Comparison of ENCODE assay signal across 8 cellular contexts in the genomic region with DNA sequence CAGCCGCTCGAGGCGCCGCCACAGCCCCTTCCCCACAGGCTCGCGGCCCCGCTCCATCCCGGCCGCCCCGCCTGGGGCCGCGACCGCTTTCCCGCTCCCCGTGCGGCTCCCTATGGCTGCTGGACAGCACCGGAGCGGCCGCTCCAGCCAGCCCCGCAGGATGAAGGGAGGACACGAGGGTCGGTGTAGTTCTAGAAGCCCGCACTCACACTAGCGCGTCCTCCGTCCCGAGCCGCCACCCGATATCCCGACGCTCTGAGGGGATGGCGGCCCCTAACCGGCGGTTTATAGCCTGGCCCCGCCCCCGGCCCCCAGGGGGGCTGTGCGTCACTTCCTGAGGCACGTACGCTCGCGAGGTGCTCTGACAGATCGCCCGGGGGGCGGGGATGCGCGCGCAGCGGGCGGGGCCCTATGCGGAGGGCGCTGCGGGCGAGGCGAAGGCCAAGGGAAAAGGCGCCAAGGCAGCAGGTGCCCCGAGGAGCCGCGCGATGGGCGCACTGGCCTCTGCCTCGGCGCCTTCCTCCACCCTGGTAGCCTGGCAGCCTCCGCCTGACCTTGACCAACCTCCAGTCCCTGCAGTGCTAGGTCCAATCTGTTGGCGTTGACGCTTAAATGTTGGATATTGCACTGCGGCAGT. TPM values are rescaled to one million over a fixed set of nuclear protein-coding genes. Genes with fewer than 3 reads are reported as not detected.
DNase-seq lines count a peak whose midpoint lies in the region; ATAC-seq, FAIRE-seq and TF ChIP-seq lines count a peak whose summit lies in the region.

Gene TFRC (minus strand): TSS at position 257 of the 637 bp plus-strand sequence. CDS start 4,991 bp downstream, outside the sequence.

- no peak for FAIRE-seq in H1 (lab: Jason Lieb, UNC)

- H2AFZ ChIP-seq in H1 (ENCODE audit: low read length), result peak within 1 kb of the TSS; percentile 79; the same call in 1 of the 2 replicates

- H3K79me1 ChIP-seq in H1 (ENCODE audit: low read depth, low read length) (no peaks in the 10 kb centered on the region; the same call in 1 of the 2 replicates), mesendoderm (ENCODE audit: low read length) (peaks cover 5% of the 10 kb centered on the region)

- TF ChIP-seq CTCF in Caco-2 (IDR thresholded peaks at IDR 0.05; ENCODE audit: insufficient read depth in 1 of 2, low read depth in 1 of 2, low read length in 1 of 2, severe bottlenecking in 1 of 2, unreplicated experiment in 1 of 2) (no peak), H1 (IDR thresholded peaks at IDR 0.05; ENCODE audit: control extremely low read depth in 1 of 3, insufficient read depth in 1 of 3, low read depth in 1 of 3, low read length in 3 of 3) (no peak)

- peak within 1 kb of the TSS; percentile 43 to 85 for H3K4me2 ChIP-seq in H1 (ENCODE audit: insufficient read depth in 1 of 2, low read depth in 2 of 2, low read length in 2 of 2)
- H3K4me2 ChIP-seq in mesendoderm (ENCODE audit: low read length), result peak within 1 kb of the TSS; percentile 98

- H3K23ac ChIP-seq in H1 (ENCODE audit: insufficient read length), result no peak within 1 kb of the TSS
- H3K23ac ChIP-seq in mesendoderm (ENCODE audit: low read length), result peak within 1 kb of the TSS; percentile 89

- DNase-seq in Caco-2, result peak; percentile 95 to 96
- peak; percentile 95 for DNase-seq in NT2/D1 (ENCODE audit: low read depth, low spot score)
- DNase-seq in activated CD8-positive, alpha-beta memory T cell treated with anti-CD3 and anti-CD28 coated beads, Interleukin-2, amount 10 ng/mL, durations not matched to agents 7 days and 5 days, result peak; percentile 96
- DNase-seq in H1 (ENCODE audit: low read depth in 1 of 2, low spot score in 2 of 2), result peak; percentile 82 to 98
- peak; percentile 96 for DNase-seq in mesendoderm
- DNase-seq in stimulated activated CD8-positive, alpha-beta memory T cell treated with anti-CD3 and anti-CD28 coated beads, Interleukin-12 subunit alpha, Interleukin-12 subunit beta, amount 100 ng/mL, for 4 hours (ENCODE audit: low read depth), result peak; percentile 92

- H3K14ac ChIP-seq in H1 (ENCODE audit: insufficient read length), result no peak within 1 kb of the TSS

- H3K4me3 Mint-ChIP-seq in Caco-2 (ENCODE audit: unreplicated experiment), result peak within 1 kb of the TSS; percentile 99
- H3K4me3 Mint-ChIP-seq in activated CD8-positive, alpha-beta memory T cell treated with anti-CD3 and anti-CD28 coated beads, Interleukin-2, amount 10 ng/mL, durations not matched to agents 7 days and 5 days, result peak within 1 kb of the TSS; percentile 100

- no peak for TF ChIP-seq EP300 in H1 (IDR thresholded peaks at IDR 0.05; ENCODE audit: borderline replicate concordance in 1 of 2, low read depth in 2 of 2, low read length in 2 of 2)

- no peak within 1 kb of the TSS for H2BK20ac ChIP-seq in H1 (ENCODE audit: low read length)

- peak; percentile 99 for TF ChIP-seq POLR2A in H1 (IDR thresholded peaks at IDR 0.05; ENCODE audit: control extremely low read depth in 1 of 2, low read depth in 2 of 2, low read length in 2 of 2)

- H4K91ac ChIP-seq in H1 (replicated peaks; ENCODE audit: insufficient read length, low read length), result peak within 1 kb of the TSS; percentile 58

- peaks cover 3 to 14% of the 10 kb centered on the region in 2 experiments for H4K20me1 ChIP-seq in H1 (replicated peaks in 1 of 2; ENCODE audit: control insufficient read depth in 1 of 2, insufficient read depth in 2 of 2, low read length in 2 of 2)

- peaks cover 2% of the 10 kb centered on the region for H3K23me2 ChIP-seq in H1 (ENCODE audit: low read depth, low read length)

- H3K9ac ChIP-seq in HUES48 (ENCODE audit: low read depth, low read length) (peak within 1 kb of the TSS; percentile 95), NT2/D1 (ENCODE audit: insufficient read length, low read depth) (peak within 1 kb of the TSS; percentile 100), H1 (replicated peaks in 1 of 4; ENCODE audit: extremely low read depth in 1 of 4, low read depth in 3 of 4, low read length in 3 of 4) (peak within 1 kb of the TSS; percentile 67 to 89 (median 84)), mesendoderm (ENCODE audit: low read length) (peak within 1 kb of the TSS; percentile 94)

- peak within 1 kb of the TSS; percentile 97 for H2BK5ac ChIP-seq in H1 (ENCODE audit: low read depth, low read length)
- H2BK5ac ChIP-seq in mesendoderm (ENCODE audit: low read length), result peak within 1 kb of the TSS; percentile 69

- WGBS in H1 (ENCODE audit: extremely low coverage in 1 of 2, insufficient coverage in 1 of 2, insufficient read length in 1 of 2, insufficient replicate concordance in 2 of 2, low coverage in 1 of 2, low lambda C conversion rate in 2 of 2, missing lambda C conversion rate in 1 of 2), 2 experiments, result 5% methylated on average over 20 of the region's 66 CpGs; no CpG with 5 or more reads in 1 of the 2 experiments
- whole genome bisulfite sequencing in mesendoderm (ENCODE audit: extremely low coverage, insufficient coverage, low lambda C conversion rate), result no CpG with 5 or more reads among the region's 66 CpGs

- H3K27me3 ChIP-seq in Caco-2 (replicated peaks; ENCODE audit: control insufficient read depth, insufficient read depth, low read length), result no peaks in the 10 kb centered on the region
- H3K27me3 ChIP-seq in HUES48 (ENCODE audit: control insufficient read depth, insufficient read depth, low read length), result no peaks in the 10 kb centered on the region
- H3K27me3 ChIP-seq in NT2/D1 (ENCODE audit: insufficient read depth, insufficient read length), result peaks cover 8% of the 10 kb centered on the region
- no peaks in the 10 kb centered on the region; a peak in 1 of 7 replicates for H3K27me3 ChIP-seq in H1 (replicated peaks in 1 of 4; ENCODE audit: control insufficient read depth in 3 of 4, extremely low read depth in 1 of 4, insufficient read depth in 3 of 4, low read length in 3 of 4)
- H3K27me3 ChIP-seq in mesendoderm (ENCODE audit: insufficient read depth, low read length, poor library complexity), result no peaks in the 10 kb centered on the region

- H3K36me3 ChIP-seq in Caco-2 (ENCODE audit: control insufficient read depth, insufficient read depth, low read length) (no peaks in the 10 kb centered on the region), HUES48 (ENCODE audit: control insufficient read depth, insufficient read depth, low read length) (peaks cover 2% of the 10 kb centered on the region), NT2/D1 (ENCODE audit: insufficient read depth, insufficient read length, low read length) (peaks cover 22% of the 10 kb centered on the region), H1 (ENCODE audit: control insufficient read depth in 2 of 4, insufficient read depth in 4 of 4, low read length in 3 of 4) (no peaks in the 10 kb centered on the region; a peak in 1 of 8 replicates), mesendoderm (ENCODE audit: control insufficient read depth, insufficient read depth, low read length) (no peaks in the 10 kb centered on the region)

- H4K5ac ChIP-seq in H1 (ENCODE audit: insufficient read length, low read depth, low read length) (peak within 1 kb of the TSS; percentile 84), mesendoderm (ENCODE audit: low read length) (no peak within 1 kb of the TSS)

- H2BK12ac ChIP-seq in H1 (ENCODE audit: low read depth, low read length), result peak within 1 kb of the TSS; percentile 84; the same call in 1 of the 2 replicates

- no peak for TF ChIP-seq RAD21 in H1 (IDR thresholded peaks at IDR 0.05 in 1 of 2, conservative IDR thresholded peaks at IDR 0.05 in 1 of 2; ENCODE audit: low read depth in 2 of 2, low read length in 2 of 2)

- peaks cover 30 to 45% of the 10 kb centered on the region in 2 experiments for H3K79me2 ChIP-seq in H1 (ENCODE audit: control insufficient read depth in 1 of 2, insufficient read depth in 2 of 2, low read length in 2 of 2)
- peaks cover 36% of the 10 kb centered on the region for H3K79me2 ChIP-seq in mesendoderm (ENCODE audit: control insufficient read depth, insufficient read depth, low read length)

- ATAC-seq in GM21390 (IDR thresholded peaks at IDR 0.05; ENCODE audit: unreplicated experiment), result peak; percentile 86
- peak; percentile 87 for ATAC-seq in activated CD8-positive, alpha-beta memory T cell treated with anti-CD3 and anti-CD28 coated beads, Interleukin-2, amount 10 ng/mL, durations not matched to agents 7 days and 5 days

- peak within 1 kb of the TSS; percentile 82 for H3K4me3 ChIP-seq in Caco-2 (ENCODE audit: low read depth, low read length)
- H3K4me3 ChIP-seq in HUES48 (ENCODE audit: low read depth, low read length), result peak within 1 kb of the TSS; percentile 93
- peak within 1 kb of the TSS; percentile 100 for H3K4me3 ChIP-seq in NT2/D1 (ENCODE audit: insufficient read length, low read depth)
- peak within 1 kb of the TSS; percentile 68 to 93 (median 82) for H3K4me3 ChIP-seq in H1 (ENCODE audit: extremely low read depth in 1 of 4, insufficient read depth in 2 of 4, low read depth in 3 of 4, low read length in 4 of 4)
- peak within 1 kb of the TSS; percentile 97 for H3K4me3 ChIP-seq in mesendoderm (ENCODE audit: low read length)

- H3K4me1 Mint-ChIP-seq in Caco-2 (ENCODE audit: low read depth, unreplicated experiment), result peaks cover 7% of the 10 kb centered on the region
- peaks cover 38% of the 10 kb centered on the region for H3K4me1 Mint-ChIP-seq in activated CD8-positive, alpha-beta memory T cell treated with anti-CD3 and anti-CD28 coated beads, Interleukin-2, amount 10 ng/mL, durations not matched to agents 7 days and 5 days

- H2AK5ac ChIP-seq in H1 (ENCODE audit: low read depth, low read length), result no peak within 1 kb of the TSS
- no peak within 1 kb of the TSS for H2AK5ac ChIP-seq in mesendoderm (ENCODE audit: low read length)

- H3K9me3 Mint-ChIP-seq in Caco-2 (ENCODE audit: unreplicated experiment), result no peaks in the 10 kb centered on the region
- H3K9me3 Mint-ChIP-seq in activated CD8-positive, alpha-beta memory T cell treated with anti-CD3 and anti-CD28 coated beads, Interleukin-2, amount 10 ng/mL, durations not matched to agents 7 days and 5 days (ENCODE audit: low read depth), result no peaks in the 10 kb centered on the region

- CTCF ChIA-PET in Caco-2 (lab: Charles Lee), result no interaction called here
- CTCF ChIA-PET in activated CD8-positive, alpha-beta memory T cell treated with anti-CD3 and anti-CD28 coated beads, Interleukin-2, amount 10 ng/mL, durations not matched to agents 7 days and 5 days (lab: Charles Lee), result interaction anchor here (1.0 to 13.2 kb wide), 4 partner anchors 30 to 110 kb away, joined by 3 to 238 read pairs (median 10); no protein-coding TSS in a partner anchor
- CTCF ChIA-PET in H1 (lab: Charles Lee; ENCODE audit: partially characterized antibody), result interaction anchor here (1.1 to 22.4 kb wide), 2 partner anchors 79 to 113 kb away, joined by 3 to 299 read pairs; no protein-coding TSS in a partner anchor

- no TSS peak for BruUV-seq in Caco-2 (replicated peaks; lab: Mats Ljungman, UMichigan)

- H3K56ac ChIP-seq in H1 (replicated peaks; ENCODE audit: insufficient read length, low read depth, low read length), result peak within 1 kb of the TSS; percentile 74
- peak within 1 kb of the TSS; percentile 97 for H3K56ac ChIP-seq in mesendoderm (ENCODE audit: low read length)

- H3K27ac Mint-ChIP-seq in Caco-2 (ENCODE audit: unreplicated experiment), result peak within 1 kb of the TSS; percentile 95
- H3K27ac Mint-ChIP-seq in activated CD8-positive, alpha-beta memory T cell treated with anti-CD3 and anti-CD28 coated beads, Interleukin-2, amount 10 ng/mL, durations not matched to agents 7 days and 5 days, result peak within 1 kb of the TSS; percentile 97

- no peaks in the 10 kb centered on the region for H3K27me3 Mint-ChIP-seq in Caco-2 (ENCODE audit: insufficient read depth, unreplicated experiment)
- no peaks in the 10 kb centered on the region for H3K27me3 Mint-ChIP-seq in activated CD8-positive, alpha-beta memory T cell treated with anti-CD3 and anti-CD28 coated beads, Interleukin-2, amount 10 ng/mL, durations not matched to agents 7 days and 5 days

- peak within 1 kb of the TSS; percentile 90 for H3K27ac ChIP-seq in HUES48 (ENCODE audit: low read depth, low read length)
- peak within 1 kb of the TSS; percentile 80 for H3K27ac ChIP-seq in H1 (ENCODE audit: low read depth, low read length)
- H3K27ac ChIP-seq in mesendoderm (ENCODE audit: low read depth, low read length), result peak within 1 kb of the TSS; percentile 63

- H3K4ac ChIP-seq in H1 (replicated peaks; ENCODE audit: insufficient read length, low read depth, low read length) (peak within 1 kb of the TSS; percentile 33), mesendoderm (ENCODE audit: low read depth, low read length) (peak within 1 kb of the TSS; percentile 44)

- H3K9me3 ChIP-seq in Caco-2 (no peaks in the 10 kb centered on the region), HUES48 (ENCODE audit: control insufficient read depth, insufficient read depth, low read length) (no peaks in the 10 kb centered on the region), NT2/D1 (ENCODE audit: insufficient read depth, low read length) (no peaks in the 10 kb centered on the region), H1 (ENCODE audit: insufficient read depth in 2 of 2, low read depth in 1 of 2, low read length in 1 of 2) (no peaks in the 10 kb centered on the region)

- H4K8ac ChIP-seq in H1 (ENCODE audit: extremely low read depth, insufficient read depth, low read length), result peak within 1 kb of the TSS; percentile 90
- no peak within 1 kb of the TSS for H4K8ac ChIP-seq in mesendoderm (ENCODE audit: low read depth, low read length)

- H2BK15ac ChIP-seq in H1 (ENCODE audit: low read length) (no peak within 1 kb of the TSS), mesendoderm (replicated peaks; ENCODE audit: low read depth) (no peak within 1 kb of the TSS)

- POLR2A ChIA-PET in Caco-2 (lab: Charles Lee), result no interaction called here
- POLR2A ChIA-PET in H1 (lab: Charles Lee; ENCODE audit: partially characterized antibody), result interaction anchor here (0.9 to 3.4 kb wide), 12 partner anchors 10 to 191 kb away, joined by 3 to 11 read pairs (median 4); no protein-coding TSS in a partner anchor

- no peak within 1 kb of the TSS for H2BK120ac ChIP-seq in H1 (replicated peaks; ENCODE audit: low read depth, low read length)
- no peak within 1 kb of the TSS for H2BK120ac ChIP-seq in mesendoderm (ENCODE audit: low read depth, low read length)

- intact Hi-C loops in Caco-2 (cut with micrococcal nuclease; ENCODE audit: unreplicated experiment), result loop anchor here (5.0 kb wide), 1 partner anchor 40 kb away; no protein-coding TSS in a partner anchor

- peaks cover 19% of the 10 kb centered on the region for H3K4me1 ChIP-seq in Caco-2
- H3K4me1 ChIP-seq in HUES48 (ENCODE audit: control insufficient read depth, insufficient read depth, low read length), result peaks cover 9% of the 10 kb centered on the region; the same call in 1 of the 2 replicates
- H3K4me1 ChIP-seq in NT2/D1 (ENCODE audit: insufficient read depth, insufficient read length), result peaks cover 2% of the 10 kb centered on the region
- H3K4me1 ChIP-seq in H1 (replicated peaks in 1 of 4; ENCODE audit: control insufficient read depth in 3 of 4, insufficient read depth in 4 of 4, low read length in 3 of 4), result peaks cover 2 to 10% (median 6%) of the 10 kb centered on the region in 4 experiments; a peak in 6 of 7 replicates
- H3K4me1 ChIP-seq in mesendoderm (ENCODE audit: control insufficient read depth, low read depth, low read length), result peaks cover 4% of the 10 kb centered on the region

- H3K18ac ChIP-seq in H1 (ENCODE audit: extremely low read depth, low read length) (peak within 1 kb of the TSS; percentile 68), mesendoderm (ENCODE audit: low read length) (peak within 1 kb of the TSS; percentile 46)

- peaks cover 50% of the 10 kb centered on the region for H3K36me3 Mint-ChIP-seq in Caco-2 (ENCODE audit: insufficient read depth, unreplicated experiment)
- H3K36me3 Mint-ChIP-seq in activated CD8-positive, alpha-beta memory T cell treated with anti-CD3 and anti-CD28 coated beads, Interleukin-2, amount 10 ng/mL, durations not matched to agents 7 days and 5 days, result peaks cover 34% of the 10 kb centered on the region

RNA-seq across cellular contexts. Expression of gene TFRC, which starts in this region (rescaled TPM):
- 267 and 293 TPM in 2 replicates for total RNA-seq in Caco-2 (2022)
- 100 to 1,000 TPM; 409 to 782 TPM for total RNA-seq in activated CD8-positive, alpha-beta memory T cell treated with anti-CD3 and anti-CD28 coated beads, Interleukin-2, amount 10 ng/mL, durations not matched to agents 7 days and 5 days
- total RNA-seq in H1 (2021; fragmentation: NEBNext Ultra II Directional; extraction: Animal tissue kit (Norgen Biotek cat#: 25700)), result 146 and 161 TPM in 2 replicates
- polyA plus RNA-seq in H1 (2011; rRNA removed), result 19.3 and 67.3 TPM in 2 replicates
- polyA plus RNA-seq in H1 (2011; cell fraction: cytosol; rRNA removed), result 38.7 TPM
- polyA plus RNA-seq in H1 (2011; cell fraction: nucleus; rRNA removed), result 39.2 TPM
- 111 to 150 TPM (median 125 TPM) in 4 replicates for polyA plus RNA-seq in H1 (2012, experiment 1 of 2)
- 9.4 TPM for polyA plus RNA-seq in H1 (2012, experiment 2 of 2)
- polyA plus RNA-seq in H1 (2013, experiment 1 of 2), result 108 TPM
- polyA plus RNA-seq in H1 (2013, experiment 2 of 2), result 103 TPM
- polyA minus RNA-seq in H1 (2011; rRNA and poly(A)+ RNA removed), result 139 and 420 TPM in 2 replicates
- polyA minus RNA-seq in H1 (2011; cell fraction: cytosol; rRNA and poly(A)+ RNA removed), result 116 TPM
- polyA minus RNA-seq in H1 (2011; cell fraction: nucleus; rRNA and poly(A)+ RNA removed), result 156 TPM
- 31.8 TPM for polyA plus RNA-seq in mesendoderm (2013, experiment 1 of 2)
- polyA plus RNA-seq in mesendoderm (2013, experiment 2 of 2), result 29.9 TPM

Comparison
In these comparisons a context has a peak if more than half of its experiments do, and no peak if none do; other contexts are left out.
1. Peak in every context shown above with its lines: DNase-seq, ATAC-seq, H3K4me3 ChIP-seq and H3K27ac ChIP-seq.